In genomic region chr5:121304838-121305237, GRCh38 we compare ENCODE assay signal across 27 cellular contexts.
"Had no signal": no experiment of that assay in that cellular context is flagged by ENCODE, and none has a peak within 500 bp of the region (broad histone marks: within the 10 kb centered on the region; RNA-seq: fewer than 3 reads in every experiment).

No MANE protein-coding gene starts in this region.

- H3K4me1 ChIP-seq: colonic mucosa, esophagus squamous epithelium, gastrocnemius medialis, heart right ventricle, left lung, lower lobe of right lung had no signal

- H3K9me3 ChIP-seq: colonic mucosa, esophagus squamous epithelium, gastrocnemius medialis, heart right ventricle, left lung, lower lobe of right lung, mucosa of descending colon had no signal

- H3K36me3 ChIP-seq: colonic mucosa, esophagus squamous epithelium, gastrocnemius medialis, heart right ventricle, left lung, lower lobe of right lung had no signal

- H3K27me3 ChIP-seq: colonic mucosa, esophagus squamous epithelium, gastrocnemius medialis, heart right ventricle, left lung had no signal

- H3K4me3 ChIP-seq: colonic mucosa, esophagus squamous epithelium, gastrocnemius medialis, heart right ventricle, left lung, lower lobe of right lung, mucosa of descending colon had no signal

- H3K9me3 Mint-ChIP-seq: endodermal cell, mesothelial cell of epicardium had no signal

- FAIRE-seq: islet of Langerhans, keratinocyte had no signal

- H3K27ac ChIP-seq: colonic mucosa, epithelial cell of prostate, esophagus squamous epithelium, gastrocnemius medialis, heart right ventricle, left lung, lower lobe of right lung had no signal

- H3K4me3 Mint-ChIP-seq: dendritic cell treated with granulocyte-macrophage colony-stimulating factor and Interleukin-4, amounts not matched to agents 40 ng/mL and 50 ng/mL, for 4 days; effector memory CD8-positive, alpha-beta T cell; endodermal cell; mesothelial cell of epicardium; naive B cell had no signal

- H3K4me1 Mint-ChIP-seq: mesothelial cell of epicardium, naive B cell had no signal

- H3K27me3 Mint-ChIP-seq: dendritic cell treated with granulocyte-macrophage colony-stimulating factor and Interleukin-4, amounts not matched to agents 40 ng/mL and 50 ng/mL, for 4 days; effector memory CD8-positive, alpha-beta T cell; naive B cell had no signal

- ATAC-seq: effector memory CD8-positive, alpha-beta T cell; esophagus mucosa; gastrocnemius medialis; heart right ventricle; left cardiac atrium; left lung; left ventricle myocardium superior; lower lobe of right lung; mucosa of descending colon had no signal

- H3K36me3 Mint-ChIP-seq: mesothelial cell of epicardium, naive B cell had no signal

- DNase-seq: colonic mucosa; cortex of kidney; effector CD8-positive, alpha-beta T cell; effector memory CD8-positive, alpha-beta T cell; endodermal cell; erythroblast; esophagus squamous epithelium; foreskin fibroblast; foreskin melanocyte; gastrocnemius medialis; glutamatergic neuron; head of caudate nucleus; heart right ventricle; hippocampal formation; left cardiac atrium; left lung; left ventricle myocardium superior; lower lobe of right lung; mesenchymal stem cell; mucosa of descending colon; naive B cell had no signal

- H3K27ac Mint-ChIP-seq: dendritic cell treated with granulocyte-macrophage colony-stimulating factor and Interleukin-4, amounts not matched to agents 40 ng/mL and 50 ng/mL, for 4 days; effector memory CD8-positive, alpha-beta T cell; endodermal cell; mesothelial cell of epicardium; naive B cell had no signal
